ENCODE assay signal across 10 cellular contexts in genomic region chr2:195477248-195477995, GRCh38.
DNase-seq lines count a peak whose midpoint lies in the region; ATAC-seq, FAIRE-seq and TF ChIP-seq lines count a peak whose summit lies in the region.
"Had no signal": no experiment of that assay in that cellular context is flagged by ENCODE, and none has a peak within 500 bp of the region (broad histone marks: within the 10 kb centered on the region; RNA-seq: fewer than 3 reads in every experiment).

No MANE protein-coding gene starts in this region.

- no peaks in the 10 kb centered on the region for H3K9me1 ChIP-seq in keratinocyte (ENCODE audit: control insufficient read depth, extremely low read depth, insufficient read depth, low read length)

- H3K4me3 ChIP-seq in PC-3 (ENCODE audit: low read length) (no peak overlapping the region), keratinocyte (ENCODE audit: control insufficient read depth in 2 of 3, extremely low read depth in 1 of 3, insufficient read depth in 2 of 3, low read depth in 1 of 3, low read length in 3 of 3) (no peak overlapping the region)
- H3K4me3 ChIP-seq: SJCRH30 had no signal

- H3K9me3 ChIP-seq in PC-3 (ENCODE audit: low read length) (no peaks in the 10 kb centered on the region), keratinocyte (ENCODE audit: control insufficient read depth, low read depth, low read length) (no peaks in the 10 kb centered on the region)

- FAIRE-seq in keratinocyte (lab: Jason Lieb, UNC): peak; percentile 73

- H3K9ac ChIP-seq in PC-3 (ENCODE audit: low read length) (no peak overlapping the region), keratinocyte (ENCODE audit: control insufficient read depth, extremely low read depth, insufficient read depth, low read length) (no peak overlapping the region)

- H4K20me1 ChIP-seq in PC-3 (ENCODE audit: low read length) (no peaks in the 10 kb centered on the region), keratinocyte (ENCODE audit: control insufficient read depth, extremely low read depth, insufficient read depth, low read length) (no peaks in the 10 kb centered on the region)

- H3K4me3 Mint-ChIP-seq in effector memory CD8-positive, alpha-beta T cell: no peak overlapping the region

- no peaks in the 10 kb centered on the region for H3K27me3 Mint-ChIP-seq in effector memory CD8-positive, alpha-beta T cell

- H3F3A ChIP-seq in PC-3 (ENCODE audit: low read length, unreplicated experiment): no peaks in the 10 kb centered on the region

- POLR2A ChIA-PET in PC-3 (lab: Charles Lee; ENCODE audit: unreplicated experiment): no interaction called here

- dilution Hi-C loops in keratinocyte (cut with MboI; ENCODE audit: extremely low pct_ligation_motif_present, low sequenced_read_pairs): no loop called here

- no TSS peak for BruUV-seq in PC-3 (replicated peaks; lab: Mats Ljungman, UMichigan)

- H3K27ac ChIP-seq in PC-3 (ENCODE audit: low read length): no peak overlapping the region
- no peak overlapping the region for H3K27ac ChIP-seq in keratinocyte (ENCODE audit: control insufficient read depth, insufficient read depth, low read length)
- H3K27ac ChIP-seq: SJCRH30 had no signal

- no peak for TF ChIP-seq POLR2A in erythroblast (IDR thresholded peaks at IDR 0.05; ENCODE audit: low read length)

- H2AFZ ChIP-seq in PC-3 (ENCODE audit: low read length) (no peak overlapping the region), keratinocyte (ENCODE audit: control insufficient read depth, low read length) (no peak overlapping the region)

- H3K27me3 ChIP-seq in PC-3 (ENCODE audit: low read length) (no peaks in the 10 kb centered on the region), keratinocyte (ENCODE audit: control insufficient read depth, extremely low read depth, insufficient read depth, low read length) (no peaks in the 10 kb centered on the region)

- intact Hi-C loops in PC-3 (cut with micrococcal nuclease): no loop called here

- no peak overlapping the region for H3K4me2 ChIP-seq in PC-3 (ENCODE audit: low read length)
- peak overlapping the region; percentile 41 for H3K4me2 ChIP-seq in keratinocyte (ENCODE audit: control insufficient read depth, extremely low read depth, insufficient read depth, low read depth, low read length)

- no peaks in the 10 kb centered on the region for H3K36me3 Mint-ChIP-seq in effector memory CD8-positive, alpha-beta T cell (ENCODE audit: insufficient read depth)

- H3K79me2 ChIP-seq in PC-3 (ENCODE audit: low read length) (no peaks in the 10 kb centered on the region), keratinocyte (ENCODE audit: control insufficient read depth, insufficient read depth, low read length) (no peaks in the 10 kb centered on the region)

- H3K9me2 ChIP-seq in PC-3 (replicated peaks; ENCODE audit: low read length): no peaks in the 10 kb centered on the region

- in situ Hi-C loops in G401 (cut with HindIII; ENCODE audit: low sequenced_read_pairs): no loop called here

- H3K27ac Mint-ChIP-seq in effector memory CD8-positive, alpha-beta T cell: no peak overlapping the region

- TF ChIP-seq CTCF in PC-3 (conservative IDR thresholded peaks at IDR 0.05; ENCODE audit: low read depth, low read length) (no peak), keratinocyte (optimal IDR thresholded peaks at IDR 0.05 in 1 of 3, IDR thresholded peaks at IDR 0.05 in 1 of 3, conservative IDR thresholded peaks at IDR 0.05 in 1 of 3; ENCODE audit: extremely low read depth in 1 of 3, insufficient read depth in 2 of 3, low read length in 3 of 3) (no peak)

- CTCF ChIA-PET in PC-3 (lab: Charles Lee): no interaction called here

- DNase-seq in PC-3: peak; percentile 70
- DNase-seq in keratinocyte (ENCODE audit: low read depth, low spot score): peak; percentile 32
- DNase-seq in stimulated activated CD8-positive, alpha-beta memory T cell treated with anti-CD3 and anti-CD28 coated beads, Interleukin-4, amount 100 ng/mL, for 48 hours: no peak
- no peak for DNase-seq in erythroblast (lab: John Stamatoyannopoulos, UW)
- DNase-seq in effector memory CD8-positive, alpha-beta T cell: no peak
- no peak for DNase-seq in G401 (ENCODE audit: low spot score)
- DNase-seq: NCI-H1105 treated with DMSO at 0.1 percent for 48 hours had no signal

- peaks cover 4 to 16% of the 10 kb centered on the region in 2 donors for H3K4me1 Mint-ChIP-seq in effector memory CD8-positive, alpha-beta T cell (ENCODE audit: low read depth in 2 of 2)

- H3K36me3 ChIP-seq in PC-3 (ENCODE audit: low read depth, low read length) (no peaks in the 10 kb centered on the region), keratinocyte (ENCODE audit: control insufficient read depth in 2 of 2, extremely low read depth in 1 of 2, insufficient read depth in 2 of 2, low read length in 2 of 2) (no peaks in the 10 kb centered on the region)
- H3K36me3 ChIP-seq: SJCRH30 had no signal

- H3K4me1 ChIP-seq in PC-3 (ENCODE audit: insufficient read depth, low read length) (peaks cover 10% of the 10 kb centered on the region), keratinocyte (ENCODE audit: control insufficient read depth, extremely low read depth, insufficient read depth, low read length) (peaks cover 9% of the 10 kb centered on the region)
- H3K4me1 ChIP-seq: SJCRH30 had no signal

- peak; percentile 73 for ATAC-seq in GM18858 (IDR thresholded peaks at IDR 0.05; ENCODE audit: unreplicated experiment)
- ATAC-seq in HG02588 (IDR thresholded peaks at IDR 0.05; ENCODE audit: unreplicated experiment): peak; percentile 55
- peak; percentile 72 for ATAC-seq in PC-3
- ATAC-seq in effector memory CD8-positive, alpha-beta T cell (replicated peaks): no peak

- H3K9me3 Mint-ChIP-seq in effector memory CD8-positive, alpha-beta T cell: peaks cover 0 to 2% of the 10 kb centered on the region in 2 donors

Comparison
In these comparisons a context has a peak if more than half of its experiments do, and no peak if none do; other contexts are left out.
1. DNase-seq: peak in PC-3 (single experiment) and keratinocyte (single experiment); none in stimulated activated CD8-positive, alpha-beta memory T cell treated with anti-CD3 and anti-CD28 coated beads, Interleukin-4, amount 100 ng/mL, for 48 hours (single experiment), erythroblast (0 of 2), effector memory CD8-positive, alpha-beta T cell (0 of 3) and G401 (single experiment).